8 cellular contexts compared by ENCODE assay signal in the genomic region with DNA sequence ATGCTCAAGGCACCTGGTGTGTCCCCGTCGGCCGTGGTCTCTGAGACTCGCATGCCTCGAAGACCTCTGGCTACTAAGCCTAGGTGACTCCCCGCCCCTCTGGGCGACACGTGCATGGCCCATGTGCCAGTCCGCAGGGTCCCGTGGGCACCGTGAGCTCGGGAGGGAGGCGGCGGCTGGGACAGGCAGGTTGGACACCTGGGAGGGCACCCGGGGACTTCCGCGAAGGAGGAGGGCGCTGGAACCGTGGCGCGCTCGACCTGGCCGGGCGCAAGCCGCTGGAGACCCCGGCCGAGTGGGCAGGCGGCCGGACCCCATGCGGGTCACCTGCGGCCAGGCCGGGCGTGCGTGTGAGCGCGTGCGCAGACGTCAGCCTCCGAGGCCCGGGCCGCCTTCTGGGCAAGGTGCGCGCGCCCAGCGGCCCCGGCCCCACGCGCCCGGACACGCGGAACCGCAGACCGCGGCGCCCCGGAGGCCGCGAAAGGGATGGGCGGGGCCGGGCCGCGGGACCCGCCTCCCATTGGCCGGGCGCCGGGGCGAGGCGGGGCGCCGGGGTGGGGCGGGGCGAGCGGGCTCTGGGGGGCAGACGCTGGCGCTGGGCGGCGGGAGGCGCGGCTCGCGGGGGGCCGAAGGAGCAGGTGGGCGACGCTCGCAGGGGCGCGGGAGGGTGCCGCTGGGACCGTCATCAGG. TPM values are rescaled to one million over a fixed set of nuclear protein-coding genes. Genes with fewer than 3 reads are reported as not detected.
DNase-seq lines count a peak whose midpoint lies in the region; ATAC-seq, FAIRE-seq and TF ChIP-seq lines count a peak whose summit lies in the region.

No MANE protein-coding gene starts in this region.

- in situ Hi-C loops in HepG2 (cut with HindIII; ENCODE audit: extremely low pct_ligation_motif_present, low pct_unique_long_range_greater_than_20kb) = no loop called here

- ATAC-seq in HepG2 = peak; percentile 56
- no peak for ATAC-seq in HG02678 (IDR thresholded peaks at IDR 0.05; ENCODE audit: unreplicated experiment)
- no peak for ATAC-seq in GM21515 (IDR thresholded peaks at IDR 0.05; ENCODE audit: unreplicated experiment)

- no TSS peak for BruUV-seq in HepG2 (replicated peaks; lab: Mats Ljungman, UMichigan)

- FAIRE-seq in HepG2 (lab: Jason Lieb, UNC) = no peak

- H3K27me3 ChIP-seq in colonic mucosa (peaks cover 10% of the 10 kb centered on the region), HepG2 (ENCODE audit: control insufficient read depth in 1 of 2, insufficient read depth in 2 of 2, low read length in 2 of 2) (peaks cover 8 to 56% of the 10 kb centered on the region in 2 experiments)

- no peaks in the 10 kb centered on the region for H3K9me3 ChIP-seq in colonic mucosa
- H3K9me3 ChIP-seq in HepG2 (ENCODE audit: low read length) = no peaks in the 10 kb centered on the region

- no peaks in the 10 kb centered on the region for H4K20me1 ChIP-seq in HepG2 (ENCODE audit: insufficient read depth, low read length)

- CTCF ChIA-PET in HepG2 (lab: Yijun Ruan, JAX; ENCODE audit: low intra/inter-chr PET ratio, low total read pairs) = no interaction called here

- no peak for TF ChIP-seq CTCF in GM10266 (IDR thresholded peaks at IDR 0.05; ENCODE audit: control insufficient read depth, insufficient read depth, low read depth, missing control alignments)
- no peak for TF ChIP-seq CTCF in colonic mucosa (IDR thresholded peaks at IDR 0.05)
- TF ChIP-seq CTCF in HepG2 (CRISPR knock-in tag; IDR thresholded peaks at IDR 0.05) = no peak

- no peak overlapping the region for H2AFZ ChIP-seq in HepG2 (ENCODE audit: low read length)

- no peak for TF ChIP-seq POLR2A in HepG2 (IDR thresholded peaks at IDR 0.05; ENCODE audit: insufficient read depth in 1 of 2, low read depth in 2 of 2, low read length in 2 of 2)

- H3K4me1 ChIP-seq in colonic mucosa = no peaks in the 10 kb centered on the region
- peaks cover 29% of the 10 kb centered on the region for H3K4me1 ChIP-seq in HepG2 (ENCODE audit: insufficient read depth, low read length)

- TF ChIP-seq EP300 in HepG2 (IDR thresholded peaks at IDR 0.05; ENCODE audit: low read depth in 2 of 2, low read length in 2 of 2) = no peak
- TF ChIP-seq EP300 in HepG2 (CRISPR knock-in tag; IDR thresholded peaks at IDR 0.05; ENCODE audit: borderline replicate concordance) = no peak

- peak overlapping the region; percentile 78 for H3K4me2 ChIP-seq in HepG2 (ENCODE audit: low read depth, low read length)

- H3K36me3 ChIP-seq in colonic mucosa (no peaks in the 10 kb centered on the region), HepG2 (replicated peaks in 1 of 2; ENCODE audit: control insufficient read depth in 1 of 2, insufficient read depth in 2 of 2, low read length in 2 of 2) (no peaks in the 10 kb centered on the region)

- 10% methylated on average over 3 of the region's 89 CpGs for WGBS in HepG2 (ENCODE audit: low lambda C conversion rate)

- POLR2A ChIA-PET in HepG2 (lab: Yijun Ruan, JAX) = interaction anchor here (1.8 kb wide), 1 partner anchor 13 kb away, joined by 4 read pairs; no protein-coding TSS in a partner anchor

- H3K27ac ChIP-seq in colonic mucosa = no peak overlapping the region
- no peak overlapping the region for H3K27ac ChIP-seq in HepG2 (ENCODE audit: extremely low read length, insufficient read depth, low read length)

- peak overlapping the region; percentile 51 to 80 for H3K9ac ChIP-seq in colonic mucosa (ENCODE audit: low read depth in 2 of 2, low read length in 2 of 2)
- H3K9ac ChIP-seq in HepG2 (ENCODE audit: insufficient read depth, low read depth, low read length) = no peak overlapping the region

- intact Hi-C loops in colonic mucosa (cut with DNase I) = no loop called here
- intact Hi-C loops in HepG2 (cut with micrococcal nuclease; ENCODE audit: unreplicated experiment) = no loop called here

- H3K4me3 ChIP-seq in colonic mucosa = peak overlapping the region; percentile 51
- H3K4me3 ChIP-seq in HepG2 (replicated peaks in 1 of 3; ENCODE audit: insufficient read depth in 1 of 3, low read depth in 2 of 3, low read length in 3 of 3) = peak overlapping the region; percentile 37 to 73 (median 49); a peak in 5 of 6 replicates

- no peaks in the 10 kb centered on the region for H3K79me2 ChIP-seq in HepG2 (ENCODE audit: insufficient read depth, low read length)

- TF ChIP-seq RAD21 in HepG2 (CRISPR knock-in tag; IDR thresholded peaks at IDR 0.05) = no peak

- DNase-seq in GM10266 (ENCODE audit: extremely low spot score) = peak; percentile 94
- peak; percentile 64 for DNase-seq in HuH-7.5 (ENCODE audit: low spot score)
- peak; percentile 62 for DNase-seq in activated CD4-positive, alpha-beta T cell treated with anti-CD3 and anti-CD28 coated beads for 48 hours
- peak; percentile 74 for DNase-seq in colonic mucosa
- DNase-seq in HepG2 (ENCODE audit: low spot score) = no peak
- DNase-seq in stimulated activated CD4-positive, alpha-beta T cell treated with anti-CD3 and anti-CD28 coated beads, Interleukin-2, amount 100 ng/mL, for 48 hours = peak; percentile 45 to 59

TF ChIP-seq in HepG2, 621 proteins besides CTCF, POLR2A, EP300 and RAD21 (continues in another document):
- no peak for TF ChIP-seq ZNF143 (CRISPR knock-in tag; IDR thresholded peaks at IDR 0.05)
- TF ChIP-seq MED13 (CRISPR knock-in tag; IDR thresholded peaks at IDR 0.05) = no peak
- TF ChIP-seq, protein P1, sequence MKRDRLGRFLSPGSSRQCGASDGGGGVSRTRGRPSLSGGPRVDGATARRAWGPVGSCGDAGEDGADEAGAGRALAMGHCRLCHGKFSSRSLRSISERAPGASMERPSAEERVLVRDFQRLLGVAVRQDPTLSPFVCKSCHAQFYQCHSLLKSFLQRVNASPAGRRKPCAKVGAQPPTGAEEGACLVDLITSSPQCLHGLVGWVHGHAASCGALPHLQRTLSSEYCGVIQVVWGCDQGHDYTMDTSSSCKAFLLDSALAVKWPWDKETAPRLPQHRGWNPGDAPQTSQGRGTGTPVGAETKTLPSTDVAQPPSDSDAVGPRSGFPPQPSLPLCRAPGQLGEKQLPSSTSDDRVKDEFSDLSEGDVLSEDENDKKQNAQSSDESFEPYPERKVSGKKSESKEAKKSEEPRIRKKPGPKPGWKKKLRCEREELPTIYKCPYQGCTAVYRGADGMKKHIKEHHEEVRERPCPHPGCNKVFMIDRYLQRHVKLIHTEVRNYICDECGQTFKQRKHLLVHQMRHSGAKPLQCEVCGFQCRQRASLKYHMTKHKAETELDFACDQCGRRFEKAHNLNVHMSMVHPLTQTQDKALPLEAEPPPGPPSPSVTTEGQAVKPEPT (CRISPR knock-in tag; IDR thresholded peaks at IDR 0.05; ENCODE audit: low read depth) = 0 out of 2 replicates have a peak, but pooled peaks have one; percentile 44
- TF ChIP-seq IKZF4 (CRISPR knock-in tag; IDR thresholded peaks at IDR 0.05; ENCODE audit: borderline replicate concordance, low read depth, not compliant biosample characterization) = no peak
- TF ChIP-seq, protein P2, sequence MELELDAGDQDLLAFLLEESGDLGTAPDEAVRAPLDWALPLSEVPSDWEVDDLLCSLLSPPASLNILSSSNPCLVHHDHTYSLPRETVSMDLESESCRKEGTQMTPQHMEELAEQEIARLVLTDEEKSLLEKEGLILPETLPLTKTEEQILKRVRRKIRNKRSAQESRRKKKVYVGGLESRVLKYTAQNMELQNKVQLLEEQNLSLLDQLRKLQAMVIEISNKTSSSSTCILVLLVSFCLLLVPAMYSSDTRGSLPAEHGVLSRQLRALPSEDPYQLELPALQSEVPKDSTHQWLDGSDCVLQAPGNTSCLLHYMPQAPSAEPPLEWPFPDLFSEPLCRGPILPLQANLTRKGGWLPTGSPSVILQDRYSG (CRISPR knock-in tag; IDR thresholded peaks at IDR 0.05) = no peak
- no peak for TF ChIP-seq ZNF468 (CRISPR knock-in tag; IDR thresholded peaks at IDR 0.05)
- TF ChIP-seq, protein P3, sequence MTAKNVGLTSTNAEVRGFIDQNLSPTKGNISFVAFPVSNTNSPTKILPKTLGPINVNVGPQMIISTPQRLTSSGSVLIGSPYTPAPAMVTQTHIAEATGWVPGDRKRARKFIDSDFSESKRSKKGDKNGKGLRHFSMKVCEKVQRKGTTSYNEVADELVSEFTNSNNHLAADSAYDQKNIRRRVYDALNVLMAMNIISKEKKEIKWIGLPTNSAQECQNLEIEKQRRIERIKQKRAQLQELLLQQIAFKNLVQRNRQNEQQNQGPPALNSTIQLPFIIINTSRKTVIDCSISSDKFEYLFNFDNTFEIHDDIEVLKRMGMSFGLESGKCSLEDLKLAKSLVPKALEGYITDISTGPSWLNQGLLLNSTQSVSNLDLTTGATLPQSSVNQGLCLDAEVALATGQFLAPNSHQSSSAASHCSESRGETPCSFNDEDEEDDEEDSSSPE (CRISPR knock-in tag; IDR thresholded peaks at IDR 0.05) = no peak; the same call in 1 of the 2 replicates
- 0 out of 2 replicates have a peak, but pooled peaks have one; percentile 30 for TF ChIP-seq ZNF777 (CRISPR knock-in tag; IDR thresholded peaks at IDR 0.05)
- TF ChIP-seq HOXD1 (CRISPR knock-in tag; IDR thresholded peaks at IDR 0.05) = no peak
- no peak for TF ChIP-seq PRPF4 (IDR thresholded peaks at IDR 0.05; ENCODE audit: low read depth, low read length, poor library complexity, severe bottlenecking)

RNA-seq across cellular contexts. Expression of a gene that starts 0.6 kb away (rescaled TPM):
- total RNA-seq in colonic mucosa (10 to 100 TPM in 1 of 2 donors, 1 to 10 TPM in 1; 4.2 to 10.2 TPM), HepG2 (2016; rRNA removed; fragmentation: Illumina TruSeq; extraction: Trizol) (not detected in 2 replicates)
- not detected in 2 replicates for total RNA-seq in HepG2 (2016; cell fraction: cytosol; rRNA removed; fragmentation: Illumina TruSeq; extraction: Trizol; ENCODE audit: low read depth)
- total RNA-seq in HepG2 (2016; cell fraction: insoluble cytoplasmic fraction; rRNA removed; fragmentation: Illumina TruSeq; extraction: Trizol) = not detected in 2 replicates
- not detected in 2 replicates for total RNA-seq in HepG2 (2016; cell fraction: membrane; rRNA removed; fragmentation: Illumina TruSeq; extraction: Trizol)
- total RNA-seq in HepG2 (2016; cell fraction: nucleus; rRNA removed; fragmentation: Illumina TruSeq; extraction: Trizol) = not detected in 2 replicates
- polyA plus RNA-seq in HepG2 (2011; rRNA removed) = not detected in 2 replicates
- polyA plus RNA-seq in HepG2 (2011; cell fraction: cytosol; rRNA removed) = not detected in 2 replicates
- not detected in 2 replicates for polyA plus RNA-seq in HepG2 (2011; cell fraction: nucleus; rRNA removed)
- not detected in 2 replicates for polyA plus RNA-seq in HepG2 (2012)
- not detected in 2 replicates for polyA plus RNA-seq in HepG2 (2016; cell fraction: cytosol; fragmentation: Illumina TruSeq; extraction: Trizol; ENCODE audit: low read depth)
- polyA plus RNA-seq in HepG2 (2016; cell fraction: insoluble cytoplasmic fraction; fragmentation: Illumina TruSeq; extraction: Trizol; ENCODE audit: low read depth) = not detected in 2 replicates
- not detected in 2 replicates for polyA plus RNA-seq in HepG2 (2016; cell fraction: membrane; fragmentation: Illumina TruSeq; extraction: Trizol; ENCODE audit: low read depth)
- not detected in 2 replicates for polyA plus RNA-seq in HepG2 (2016; cell fraction: nucleus; fragmentation: Illumina TruSeq; extraction: Trizol; ENCODE audit: insufficient read depth, low read depth)
- 0.14 TPM in 1 of 2 replicates, not detected in the other for polyA minus RNA-seq in HepG2 (2011; rRNA and poly(A)+ RNA removed; ENCODE audit: low replicate concordance)
- not detected in 2 replicates for polyA minus RNA-seq in HepG2 (2011; cell fraction: cytosol; rRNA and poly(A)+ RNA removed)
- not detected in 2 replicates for polyA minus RNA-seq in HepG2 (2011; cell fraction: nucleus; rRNA and poly(A)+ RNA removed)
